8 cellular contexts compared by ENCODE assay signal in genomic region chr1:225651376-225651871, GRCh38. TPM values are rescaled to one million over a fixed set of nuclear protein-coding genes. Genes with fewer than 3 reads are reported as not detected.
DNase-seq lines count a peak whose midpoint lies in the region; ATAC-seq, FAIRE-seq and TF ChIP-seq lines count a peak whose summit lies in the region.

No MANE protein-coding gene starts in this region.

- TF ChIP-seq CTCF in BE2C (IDR thresholded peaks at IDR 0.05; ENCODE audit: low read depth, low read length) = no peak
- no peak for TF ChIP-seq CTCF in bronchial epithelial cell (IDR thresholded peaks at IDR 0.05; ENCODE audit: insufficient read depth, low read length, severe bottlenecking)
- TF ChIP-seq CTCF in GM20000 (IDR thresholded peaks at IDR 0.05; ENCODE audit: extremely low read depth, missing control alignments) = no peak

- H3K27me3 ChIP-seq in BE2C (no peaks in the 10 kb centered on the region), bronchial epithelial cell (ENCODE audit: control insufficient read depth, insufficient read depth, low read length) (no peaks in the 10 kb centered on the region), mucosa of rectum (ENCODE audit: control insufficient read depth in 2 of 2, insufficient read depth in 2 of 2, low read length in 2 of 2) (peaks cover 0 to 2% of the 10 kb centered on the region in 2 donors)

- no peak for FAIRE-seq in HTR-8/SVneo (lab: Jason Lieb, UNC)
- no peak for FAIRE-seq in bronchial epithelial cell (lab: Jason Lieb, UNC)

- peak overlapping the region; percentile 100 for H3K4me3 ChIP-seq in BE2C (ENCODE audit: low read depth, low read length)
- H3K4me3 ChIP-seq in bronchial epithelial cell (ENCODE audit: low read depth, low read length) = peak overlapping the region; percentile 93
- H3K4me3 ChIP-seq in mucosa of rectum (ENCODE audit: low read length in 2 of 2) = peak overlapping the region; percentile 86 to 92

- H3K4me1 ChIP-seq in BE2C (peaks cover 8% of the 10 kb centered on the region), mucosa of rectum (ENCODE audit: control insufficient read depth in 2 of 2, insufficient read depth in 2 of 2, low read length in 2 of 2) (peaks cover 3 to 11% of the 10 kb centered on the region in 2 donors)

- no peak for ATAC-seq in HG03432 (IDR thresholded peaks at IDR 0.05; ENCODE audit: unreplicated experiment)
- no peak for ATAC-seq in GM19035 (IDR thresholded peaks at IDR 0.05; ENCODE audit: unreplicated experiment)

- peak overlapping the region in 1 of 2 donors; percentile 71 for H3K27ac ChIP-seq in mucosa of rectum (ENCODE audit: low read depth in 2 of 2, low read length in 2 of 2)

- H3K9ac ChIP-seq in mucosa of rectum (ENCODE audit: low read depth in 1 of 2, low read length in 2 of 2) = peak overlapping the region in 1 of 2 donors; percentile 92

- DNase-seq in BE2C (no peak), HTR-8/SVneo (ENCODE audit: insufficient read length, low spot score) (peak; percentile 28), bronchial epithelial cell (ENCODE audit: low read depth) (peak; percentile 47), hepatic stellate cell (ENCODE audit: low spot score) (no peak), GM20000 (ENCODE audit: low spot score) (no peak)

- H3K36me3 ChIP-seq in BE2C = peaks cover 4% of the 10 kb centered on the region
- no peaks in the 10 kb centered on the region for H3K36me3 ChIP-seq in bronchial epithelial cell (ENCODE audit: control insufficient read depth, insufficient read depth, low read length)
- no peaks in the 10 kb centered on the region for H3K36me3 ChIP-seq in mucosa of rectum (ENCODE audit: control insufficient read depth in 2 of 2, insufficient read depth in 2 of 2, low read length in 2 of 2)

- no peaks in the 10 kb centered on the region for H3K9me3 ChIP-seq in BE2C
- no peaks in the 10 kb centered on the region for H3K9me3 ChIP-seq in mucosa of rectum (ENCODE audit: control insufficient read depth in 2 of 2, low read length in 2 of 2)

RNA-seq across cellular contexts. Expression of gene ENAH, which starts 1.5 kb away (rescaled TPM):
- 42.1 TPM for polyA plus RNA-seq in BE2C (2012; ENCODE audit: insufficient read depth, insufficient read length, low read depth)
- 50.0 and 101 TPM in 2 replicates for total RNA-seq in bronchial epithelial cell

Comparison
In these comparisons a context has a peak if more than half of its experiments do, and no peak if none do; other contexts are left out.
1. DNase-seq: peak in HTR-8/SVneo (single experiment) and bronchial epithelial cell (single experiment); none in BE2C (single experiment), hepatic stellate cell (single experiment) and GM20000 (single experiment).
2. Peak in every context shown above with its lines, with median percentiles within 50 percentile points of each other: H3K4me3 ChIP-seq.